In the genomic region with DNA sequence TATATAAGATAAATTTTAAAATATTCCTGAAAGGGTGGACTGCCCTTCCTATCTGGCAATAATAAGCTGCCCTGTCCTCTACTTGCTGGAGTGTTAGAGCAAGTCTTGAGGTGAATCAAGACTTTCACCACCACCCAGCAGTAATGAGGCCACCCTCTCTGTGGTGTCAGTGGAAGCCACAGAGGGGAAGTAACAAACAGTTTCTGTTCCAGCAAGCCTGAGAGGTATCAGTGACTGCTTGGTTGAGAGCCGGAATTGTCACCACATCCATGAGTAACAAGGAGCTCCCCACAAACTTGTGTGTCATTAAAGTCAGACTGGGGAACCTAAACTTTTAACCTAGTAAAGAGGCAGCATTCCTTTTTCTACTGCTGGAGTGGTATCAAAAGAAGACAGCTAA, we compare ENCODE assay signal across 13 cellular contexts.
DNase-seq lines count a peak whose midpoint lies in the region; ATAC-seq and TF ChIP-seq lines count a peak whose summit lies in the region.
"Had no signal": no experiment of that assay in that cellular context is flagged by ENCODE, and none has a peak within 500 bp of the region (broad histone marks: within the 10 kb centered on the region; RNA-seq: fewer than 3 reads in every experiment).

No MANE protein-coding gene starts in this region.

- peak; percentile 86 for ATAC-seq in HG02840 (IDR thresholded peaks at IDR 0.05; ENCODE audit: low FRiP score, unreplicated experiment)
- no peak for ATAC-seq in Right ventricle myocardium superior (ENCODE audit: poor library complexity)

- H3K4me1 ChIP-seq in PC-9 (replicated peaks; ENCODE audit: insufficient read depth), result no peaks in the 10 kb centered on the region
- H3K4me1 ChIP-seq: prostate gland had no signal

- no peaks in the 10 kb centered on the region for H3F3A ChIP-seq in PC-9 (ENCODE audit: insufficient read depth, low read depth)

- intact Hi-C loops in PC-9 (cut with micrococcal nuclease; ENCODE audit: unreplicated experiment), result no loop called here
- intact Hi-C loops in Right ventricle myocardium superior (cut with DNase I), result no loop called here

- H3K4me3 Mint-ChIP-seq in neural crest cell, result no peak overlapping the region
- H3K4me3 Mint-ChIP-seq: activated T-helper 1 cell treated with anti-CD3 and anti-CD28 coated beads, Interleukin-12 subunit alpha, Interleukin-12 subunit beta, Interleukin-2, Interleukin-4 antibody, amounts not matched to agents 30 ng/mL and 10 ng/mL and 1 ng/mL, durations not matched to agents 14 hours and 24 hours and 36 hours had no signal

- POLR2A ChIA-PET in PC-9 (lab: Charles Lee; ENCODE audit: unreplicated experiment), result interaction anchor here (0.8 kb wide), 1 partner anchor 104 kb away, joined by 4 read pairs; no protein-coding TSS in a partner anchor

- no peak for TF ChIP-seq POLR2A in NB4 (IDR thresholded peaks at IDR 0.05; ENCODE audit: extremely low read depth, insufficient read length)

- H4K20me1 ChIP-seq in PC-9 (ENCODE audit: insufficient read depth), result no peaks in the 10 kb centered on the region

- H3K27ac Mint-ChIP-seq in neural crest cell (ENCODE audit: unreplicated experiment), result peak overlapping the region; percentile 70
- H3K27ac Mint-ChIP-seq: activated T-helper 1 cell treated with anti-CD3 and anti-CD28 coated beads, Interleukin-12 subunit alpha, Interleukin-12 subunit beta, Interleukin-2, Interleukin-4 antibody, amounts not matched to agents 30 ng/mL and 10 ng/mL and 1 ng/mL, durations not matched to agents 14 hours and 24 hours and 36 hours had no signal

- H3K79me2 ChIP-seq in PC-9 (ENCODE audit: low read depth), result no peaks in the 10 kb centered on the region

- no peak overlapping the region for H3K27ac ChIP-seq in PC-9
- H3K27ac ChIP-seq: 22Rv1, prostate gland, thoracic aorta had no signal

- CTCF ChIA-PET in PC-9 (lab: Charles Lee), result no interaction called here

- no peak for TF ChIP-seq CTCF in NB4 (IDR thresholded peaks at IDR 0.05; ENCODE audit: low read depth, low read length)
- no peak for TF ChIP-seq CTCF in neural crest cell (conservative IDR thresholded peaks at IDR 0.05)
- TF ChIP-seq CTCF in PC-9 (conservative IDR thresholded peaks at IDR 0.05), result no peak

- DNase-seq in NK-92 treated with Interleukin-12 subunit alpha and Interleukin-12 subunit beta, amount 100 ng/mL, for 24 hours (lab: John Stamatoyannopoulos, UW), result peak; percentile 60
- DNase-seq in NK-92 (lab: John Stamatoyannopoulos, UW; ENCODE audit: unreplicated experiment) (no peak), NB4 (ENCODE audit: low read depth) (peak; percentile 66), neural crest cell (ENCODE audit: low read depth, low spot score) (no peak), PC-9 (no peak), Right ventricle myocardium superior (no peak), EL (no peak)
- DNase-seq: foreskin fibroblast had no signal

- H3K36me3 Mint-ChIP-seq in neural crest cell (ENCODE audit: low read depth), result no peaks in the 10 kb centered on the region

- no peak overlapping the region for H3K4me2 ChIP-seq in PC-9

- no peaks in the 10 kb centered on the region for H3K27me3 Mint-ChIP-seq in neural crest cell (ENCODE audit: low read depth)

- no peak overlapping the region for H3K4me3 ChIP-seq in NB4 (ENCODE audit: low read depth, low read length)
- no peak overlapping the region for H3K4me3 ChIP-seq in PC-9
- H3K4me3 ChIP-seq: prostate gland, thoracic aorta had no signal

- peaks cover 13% of the 10 kb centered on the region for H3K4me1 Mint-ChIP-seq in neural crest cell

- H2AFZ ChIP-seq in PC-9, result no peak overlapping the region

- BruUV-seq in PC-9 (replicated peaks; lab: Mats Ljungman, UMichigan), result no TSS peak

- no peaks in the 10 kb centered on the region for H3K36me3 ChIP-seq in PC-9 (ENCODE audit: low read depth)
- H3K36me3 ChIP-seq: prostate gland, thoracic aorta had no signal

- H3K9me3 Mint-ChIP-seq in neural crest cell, result no peaks in the 10 kb centered on the region
- H3K9me3 Mint-ChIP-seq: activated T-helper 1 cell treated with anti-CD3 and anti-CD28 coated beads, Interleukin-12 subunit alpha, Interleukin-12 subunit beta, Interleukin-2, Interleukin-4 antibody, amounts not matched to agents 30 ng/mL and 10 ng/mL and 1 ng/mL, durations not matched to agents 14 hours and 24 hours and 36 hours had no signal

- H3K9me2 ChIP-seq in PC-9 (ENCODE audit: insufficient read depth), result no peaks in the 10 kb centered on the region

- H3K27me3 ChIP-seq in PC-9 (ENCODE audit: insufficient read depth, low read depth), result no peaks in the 10 kb centered on the region

- no peaks in the 10 kb centered on the region for H3K9me3 ChIP-seq in PC-9 (ENCODE audit: insufficient read depth, low read depth)
- H3K9me3 ChIP-seq: prostate gland, thoracic aorta had no signal

Comparison
In these comparisons a context has a peak if more than half of its experiments do, and no peak if none do; other contexts are left out.
1. DNase-seq: peak in NK-92 treated with Interleukin-12 subunit alpha and Interleukin-12 subunit beta, amount 100 ng/mL, for 24 hours (single experiment) and NB4 (single experiment); none in NK-92 (single experiment), neural crest cell (single experiment), PC-9 (0 of 2), Right ventricle myocardium superior (single experiment) and EL (single experiment).